16 cellular contexts compared by ENCODE assay signal in the genomic region with DNA sequence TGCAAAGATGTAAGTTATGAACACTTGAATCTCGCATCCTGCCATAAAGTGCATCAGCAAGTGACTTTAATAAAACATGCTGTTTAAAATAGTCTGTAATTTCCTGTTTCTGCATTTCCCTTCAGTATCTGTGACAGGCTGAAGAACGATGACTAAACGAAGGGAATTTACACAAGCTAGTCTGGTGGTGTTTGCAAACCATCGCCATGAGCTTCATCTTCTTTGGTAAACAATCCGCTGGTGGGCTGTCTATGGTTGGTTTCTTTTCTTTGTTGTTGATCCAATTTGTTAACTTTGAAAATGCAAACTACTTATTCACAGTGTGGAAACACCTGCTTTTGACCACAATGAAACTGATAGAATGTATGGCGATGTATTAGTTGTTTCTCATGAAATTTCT.
DNase-seq lines count a peak whose midpoint lies in the region; ATAC-seq and TF ChIP-seq lines count a peak whose summit lies in the region.
"Had no signal": no experiment of that assay in that cellular context is flagged by ENCODE, and none has a peak within 500 bp of the region (broad histone marks: within the 10 kb centered on the region; RNA-seq: fewer than 3 reads in every experiment).

No MANE protein-coding gene starts in this region.

- H3K4me3 ChIP-seq in BLaER1, result no peak overlapping the region
- H3K4me3 ChIP-seq: transverse colon had no signal

- H3K4me1 ChIP-seq in BLaER1, result peaks cover 51% of the 10 kb centered on the region

- peak overlapping the region; percentile 65 for H3K4me2 ChIP-seq in BLaER1

- no peaks in the 10 kb centered on the region for H3K27me3 ChIP-seq in BLaER1
- H3K27me3 ChIP-seq: transverse colon had no signal

- H3K36me3 ChIP-seq in BLaER1, result no peaks in the 10 kb centered on the region
- H3K36me3 ChIP-seq: transverse colon had no signal

- H3K9me3 ChIP-seq in BLaER1, result no peaks in the 10 kb centered on the region
- H3K9me3 ChIP-seq: transverse colon had no signal

- ATAC-seq in GM18907 (IDR thresholded peaks at IDR 0.05; ENCODE audit: unreplicated experiment) (peak; percentile 46), HG03097 (IDR thresholded peaks at IDR 0.05; ENCODE audit: low FRiP score, unreplicated experiment) (peak; percentile 48)
- ATAC-seq: right cardiac atrium, Right ventricle myocardium inferior had no signal

- H3K27ac ChIP-seq in BLaER1, result no peak overlapping the region
- H3K27ac ChIP-seq in RWPE1, result no peak overlapping the region
- H3K27ac ChIP-seq: transverse colon, VCaP had no signal

- TF ChIP-seq CTCF in RWPE1 (conservative IDR thresholded peaks at IDR 0.05; ENCODE audit: low read depth), result no peak

- POLR2A ChIA-PET in RWPE1 (lab: Yijun Ruan, JAX; ENCODE audit: low non-redundant PET), result no interaction called here

- DNase-seq in astrocyte of the hippocampus (ENCODE audit: low read depth, low spot score) (peak; percentile 29), RWPE1 (ENCODE audit: low spot score) (no peak), NCI-H2196 (lab: John Stamatoyannopoulos, UW; ENCODE audit: unreplicated experiment) (no peak), GDM1 (lab: John Stamatoyannopoulos, UW) (no peak), amygdala (lab: John Stamatoyannopoulos, UW) (no peak)
- DNase-seq: activated effector memory CD4-positive, alpha-beta T cell treated with Interleukin-2 at 50 U/mL for 16 hours; CD4-positive, alpha-beta memory T cell; immature natural killer cell; NCI-H446 treated with DMSO at 0.1 percent for 48 hours; right cardiac atrium; transverse colon had no signal

- no peak overlapping the region for H3K9ac ChIP-seq in BLaER1

- H4K20me1 ChIP-seq in BLaER1, result no peaks in the 10 kb centered on the region

- CTCF ChIA-PET in RWPE1 (lab: Yijun Ruan, JAX), result interaction anchor here (0.7 kb wide), 1 partner anchor 188 kb away, joined by 3 read pairs; no protein-coding TSS in a partner anchor
